In genomic region chr12:12890815-12891645, GRCh38 we compare ENCODE assay signal across 1 cellular context.
A peak's percentile ranks its signal among the peaks of the same experiment; 100 is the strongest.
TF ChIP-seq lines count a peak whose summit lies in the region.

A gene with protein sequence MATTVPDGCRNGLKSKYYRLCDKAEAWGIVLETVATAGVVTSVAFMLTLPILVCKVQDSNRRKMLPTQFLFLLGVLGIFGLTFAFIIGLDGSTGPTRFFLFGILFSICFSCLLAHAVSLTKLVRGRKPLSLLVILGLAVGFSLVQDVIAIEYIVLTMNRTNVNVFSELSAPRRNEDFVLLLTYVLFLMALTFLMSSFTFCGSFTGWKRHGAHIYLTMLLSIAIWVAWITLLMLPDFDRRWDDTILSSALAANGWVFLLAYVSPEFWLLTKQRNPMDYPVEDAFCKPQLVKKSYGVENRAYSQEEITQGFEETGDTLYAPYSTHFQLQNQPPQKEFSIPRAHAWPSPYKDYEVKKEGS (plus strand): TSS chr12:12891562. CDS start chr12:12908250, 16,688 bp downstream.

TF ChIP-seq in HEK293, 187 proteins besides CTCF, POLR2A, EP300 and RAD21 (continued from another document):
- TF ChIP-seq ZNF214 (tag by site-specific recombination; IDR thresholded peaks at IDR 0.05; ENCODE audit: borderline replicate concordance) (no peak), ZNF701 (tag by site-specific recombination; IDR thresholded peaks at IDR 0.05) (no peak), MZF1 (tag by site-specific recombination; IDR thresholded peaks at IDR 0.05; ENCODE audit: borderline replicate concordance) (0 out of 2 replicates have a peak, but pooled peaks have one; percentile 9), ZNF2 (tag by site-specific recombination; IDR thresholded peaks at IDR 0.05) (peak; percentile 45; the same call in 1 of the 2 replicates), ZNF548 (tag by site-specific recombination; IDR thresholded peaks at IDR 0.05) (no peak), ZNF561 (tag by site-specific recombination; IDR thresholded peaks at IDR 0.05; ENCODE audit: borderline replicate concordance) (peak; percentile 65; the same call in 1 of the 2 replicates), ZNF654 (tag by site-specific recombination; IDR thresholded peaks at IDR 0.05; ENCODE audit: low read depth) (no peak), ZNF239 (tag by site-specific recombination; IDR thresholded peaks at IDR 0.05) (0 out of 2 replicates have a peak, but pooled peaks have one; percentile 49), EGR2 (tag by site-specific recombination; IDR thresholded peaks at IDR 0.05; ENCODE audit: low read depth) (peak; percentile 60), ZNF76 (tag by site-specific recombination; IDR thresholded peaks at IDR 0.05; ENCODE audit: borderline replicate concordance, low read depth) (peak; percentile 32; the same call in 1 of the 2 replicates)
- TF ChIP-seq, protein P1, sequence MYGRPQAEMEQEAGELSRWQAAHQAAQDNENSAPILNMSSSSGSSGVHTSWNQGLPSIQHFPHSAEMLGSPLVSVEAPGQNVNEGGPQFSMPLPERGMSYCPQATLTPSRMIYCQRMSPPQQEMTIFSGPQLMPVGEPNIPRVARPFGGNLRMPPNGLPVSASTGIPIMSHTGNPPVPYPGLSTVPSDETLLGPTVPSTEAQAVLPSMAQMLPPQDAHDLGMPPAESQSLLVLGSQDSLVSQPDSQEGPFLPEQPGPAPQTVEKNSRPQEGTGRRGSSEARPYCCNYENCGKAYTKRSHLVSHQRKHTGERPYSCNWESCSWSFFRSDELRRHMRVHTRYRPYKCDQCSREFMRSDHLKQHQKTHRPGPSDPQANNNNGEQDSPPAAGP (tag by site-specific recombination; IDR thresholded peaks at IDR 0.05): peak; percentile 99
